Comparison of ENCODE assay signal across 9 cellular contexts in the genomic region with DNA sequence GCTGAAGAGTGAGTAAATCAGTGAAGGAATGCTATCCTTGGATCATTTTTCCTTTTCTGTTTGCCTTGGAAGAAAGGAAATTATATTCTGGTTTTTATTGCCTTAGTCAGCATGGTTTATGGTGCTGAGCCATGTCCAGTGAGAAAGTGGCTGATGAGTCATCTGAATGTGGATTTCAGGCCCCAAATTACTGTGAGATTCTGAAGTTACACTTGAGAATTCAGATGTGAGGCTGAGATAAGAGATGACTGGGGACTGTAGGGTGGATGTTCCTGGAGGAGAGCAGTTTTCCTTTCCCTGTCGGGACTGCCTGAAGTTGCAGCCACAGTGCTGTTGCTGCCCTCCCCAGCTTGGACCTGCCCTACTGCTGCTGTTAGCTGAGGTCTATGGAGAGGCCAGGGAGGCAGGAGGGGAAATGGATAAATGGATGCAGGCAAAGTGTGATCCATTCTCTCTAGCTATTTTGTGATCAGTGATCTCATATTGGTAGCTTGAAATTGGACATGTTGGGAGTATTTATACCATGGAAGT. TPM values are rescaled to one million over a fixed set of nuclear protein-coding genes. Genes with fewer than 3 reads are reported as not detected.
A peak's percentile ranks its signal among the peaks of the same experiment; 100 is the strongest.
DNase-seq lines count a peak whose midpoint lies in the region; ATAC-seq and TF ChIP-seq lines count a peak whose summit lies in the region.
"Had no signal": no experiment of that assay in that cellular context is flagged by ENCODE, and none has a peak within 500 bp of the region (broad histone marks: within the 10 kb centered on the region; RNA-seq: fewer than 3 reads in every experiment).

No MANE protein-coding gene starts in this region.

- peak overlapping the region in 3 of 4 donors; percentile 49 to 56 (median 56) for H3K27ac ChIP-seq in gastroesophageal sphincter
- peak overlapping the region; percentile 24 to 33 for H3K27ac ChIP-seq in thoracic aorta

- H3K4me3 ChIP-seq in gastroesophageal sphincter (no peak overlapping the region), thoracic aorta (no peak overlapping the region)

- in situ Hi-C loops in GM13976 (cut with MboI; ENCODE audit: low sequenced_read_pairs, unreplicated experiment) (no loop called here), G401 (cut with HindIII; ENCODE audit: low sequenced_read_pairs) (no loop called here)

- CTCF ChIA-PET in activated CD8-positive, alpha-beta memory T cell treated with anti-CD3 and anti-CD28 coated beads, Interleukin-2, amount 10 ng/mL, durations not matched to agents 7 days and 5 days (lab: Charles Lee), result interaction anchor here (0.8 to 4.0 kb wide), 6 partner anchors 9 to 107 kb away, joined by 3 to 18 read pairs (median 4); no protein-coding TSS in a partner anchor

- H3K27me3 ChIP-seq in gastroesophageal sphincter (no peaks in the 10 kb centered on the region), thoracic aorta (replicated peaks; ENCODE audit: insufficient read depth) (no peaks in the 10 kb centered on the region)

- H3K4me1 Mint-ChIP-seq in activated CD8-positive, alpha-beta memory T cell treated with anti-CD3 and anti-CD28 coated beads, Interleukin-2, amount 10 ng/mL, durations not matched to agents 7 days and 5 days, result peaks cover 44% of the 10 kb centered on the region
- peaks cover 38% of the 10 kb centered on the region for H3K4me1 Mint-ChIP-seq in T-helper 1 cell treated with Interleukin-12 subunit alpha and Interleukin-12 subunit beta and Interleukin-4 antibody, amounts not matched to agents 30 μg/mL and 1 μg/mL, for 36 hours (ENCODE audit: low read depth)

- DNase-seq in activated CD8-positive, alpha-beta memory T cell treated with anti-CD3 and anti-CD28 coated beads, Interleukin-2, amount 10 ng/mL, durations not matched to agents 7 days and 5 days, result no peak
- no peak for DNase-seq in activated CD8-positive, alpha-beta memory T cell treated with anti-CD3 and anti-CD28 coated beads, Interleukin-2, amount 50 U/mL, for 48 hours
- DNase-seq in thoracic aorta (ENCODE audit: low spot score) (no peak), GM13976 (ENCODE audit: low spot score) (no peak), iPS-NIHi11 (ENCODE audit: low spot score) (no peak), G401 (ENCODE audit: low spot score) (no peak)

- no peak overlapping the region for H3K4me3 Mint-ChIP-seq in activated CD8-positive, alpha-beta memory T cell treated with anti-CD3 and anti-CD28 coated beads, Interleukin-2, amount 10 ng/mL, durations not matched to agents 7 days and 5 days
- peak overlapping the region; percentile 1 for H3K4me3 Mint-ChIP-seq in T-helper 1 cell treated with Interleukin-12 subunit alpha and Interleukin-12 subunit beta and Interleukin-4 antibody, amounts not matched to agents 30 μg/mL and 1 μg/mL, for 36 hours

- peaks cover 0 to 38% (median 18%) of the 10 kb centered on the region in 3 donors for H3K4me1 ChIP-seq in gastroesophageal sphincter
- H3K4me1 ChIP-seq in thoracic aorta (ENCODE audit: control insufficient read depth in 1 of 2, low read depth in 2 of 2), result peaks cover 13 to 55% of the 10 kb centered on the region in 2 donors

- TF ChIP-seq CTCF in gastroesophageal sphincter (IDR thresholded peaks at IDR 0.05), result no peak
- no peak for TF ChIP-seq CTCF in thoracic aorta (IDR thresholded peaks at IDR 0.05)
- TF ChIP-seq CTCF in GM13976 (IDR thresholded peaks at IDR 0.05; ENCODE audit: borderline replicate concordance, control extremely low read depth, extremely low read depth, insufficient read depth, missing control alignments), result no peak

- no peaks in the 10 kb centered on the region for H3K9me3 Mint-ChIP-seq in activated CD8-positive, alpha-beta memory T cell treated with anti-CD3 and anti-CD28 coated beads, Interleukin-2, amount 10 ng/mL, durations not matched to agents 7 days and 5 days (ENCODE audit: low read depth)
- no peaks in the 10 kb centered on the region for H3K9me3 Mint-ChIP-seq in T-helper 1 cell treated with Interleukin-12 subunit alpha and Interleukin-12 subunit beta and Interleukin-4 antibody, amounts not matched to agents 30 μg/mL and 1 μg/mL, for 36 hours

- H3K36me3 Mint-ChIP-seq in activated CD8-positive, alpha-beta memory T cell treated with anti-CD3 and anti-CD28 coated beads, Interleukin-2, amount 10 ng/mL, durations not matched to agents 7 days and 5 days, result peaks cover 2% of the 10 kb centered on the region
- peaks cover 1% of the 10 kb centered on the region for H3K36me3 Mint-ChIP-seq in T-helper 1 cell treated with Interleukin-12 subunit alpha and Interleukin-12 subunit beta and Interleukin-4 antibody, amounts not matched to agents 30 μg/mL and 1 μg/mL, for 36 hours (ENCODE audit: low read depth)

- peak overlapping the region; percentile 51 for H3K27ac Mint-ChIP-seq in activated CD8-positive, alpha-beta memory T cell treated with anti-CD3 and anti-CD28 coated beads, Interleukin-2, amount 10 ng/mL, durations not matched to agents 7 days and 5 days
- peak overlapping the region; percentile 26 for H3K27ac Mint-ChIP-seq in T-helper 1 cell treated with Interleukin-12 subunit alpha and Interleukin-12 subunit beta and Interleukin-4 antibody, amounts not matched to agents 30 μg/mL and 1 μg/mL, for 36 hours

- H3K36me3 ChIP-seq in gastroesophageal sphincter (no peaks in the 10 kb centered on the region), thoracic aorta (no peaks in the 10 kb centered on the region)

- H3K27me3 Mint-ChIP-seq in activated CD8-positive, alpha-beta memory T cell treated with anti-CD3 and anti-CD28 coated beads, Interleukin-2, amount 10 ng/mL, durations not matched to agents 7 days and 5 days, result no peaks in the 10 kb centered on the region
- peaks cover 4% of the 10 kb centered on the region for H3K27me3 Mint-ChIP-seq in T-helper 1 cell treated with Interleukin-12 subunit alpha and Interleukin-12 subunit beta and Interleukin-4 antibody, amounts not matched to agents 30 μg/mL and 1 μg/mL, for 36 hours (ENCODE audit: low read depth)

- TF ChIP-seq EP300 in gastroesophageal sphincter (IDR thresholded peaks at IDR 0.05), result no peak

- ATAC-seq in activated CD8-positive, alpha-beta memory T cell treated with anti-CD3 and anti-CD28 coated beads, Interleukin-2, amount 10 ng/mL, durations not matched to agents 7 days and 5 days, result no peak
- ATAC-seq in gastroesophageal sphincter (no peak), thoracic aorta (ENCODE audit: insufficient number of reproducible peaks, low FRiP score, low read depth) (peak; percentile 24)

- 0% methylated on average over 1 of the region's 1 CpG; no CpG with 5 or more reads in 1 of the 2 donors for WGBS in gastroesophageal sphincter (ENCODE audit: low coverage in 1 of 2), 2 donors

- H3K9me3 ChIP-seq in gastroesophageal sphincter (no peaks in the 10 kb centered on the region), thoracic aorta (no peaks in the 10 kb centered on the region)

- TF ChIP-seq POLR2A in gastroesophageal sphincter (IDR thresholded peaks at IDR 0.05), result no peak

RNA-seq across cellular contexts. Expression of gene MAP3K14, which starts 4.2 kb away (rescaled TPM):
- 10 to 100 TPM; 39.3 to 43.0 TPM for total RNA-seq in activated CD8-positive, alpha-beta memory T cell treated with anti-CD3 and anti-CD28 coated beads, Interleukin-2, amount 10 ng/mL, durations not matched to agents 7 days and 5 days
- total RNA-seq in gastroesophageal sphincter, result 10 to 100 TPM in 3 of 4 donors, 1 to 10 TPM in 1; 8.5 to 17.5 (median 13.5) TPM
- total RNA-seq in thoracic aorta, result 10 to 100 TPM; 10.1 to 10.7 TPM
- 17.5 and 17.8 TPM in 2 replicates for total RNA-seq in G401 (2014; rRNA removed; shearing (Covaris generic))

RNA-seq across cellular contexts. Expression of gene SPATA32, which starts 59.1 kb away (rescaled TPM):
- under 1 TPM; 0.23 to 0.49 TPM for total RNA-seq in activated CD8-positive, alpha-beta memory T cell treated with anti-CD3 and anti-CD28 coated beads, Interleukin-2, amount 10 ng/mL, durations not matched to agents 7 days and 5 days
- total RNA-seq in gastroesophageal sphincter, result not detected
- total RNA-seq in thoracic aorta, result not detected
- not detected in 2 replicates for total RNA-seq in G401 (2014; rRNA removed; shearing (Covaris generic))
- total RNA-seq: skeletal muscle tissue had no signal
